In the genomic region with DNA sequence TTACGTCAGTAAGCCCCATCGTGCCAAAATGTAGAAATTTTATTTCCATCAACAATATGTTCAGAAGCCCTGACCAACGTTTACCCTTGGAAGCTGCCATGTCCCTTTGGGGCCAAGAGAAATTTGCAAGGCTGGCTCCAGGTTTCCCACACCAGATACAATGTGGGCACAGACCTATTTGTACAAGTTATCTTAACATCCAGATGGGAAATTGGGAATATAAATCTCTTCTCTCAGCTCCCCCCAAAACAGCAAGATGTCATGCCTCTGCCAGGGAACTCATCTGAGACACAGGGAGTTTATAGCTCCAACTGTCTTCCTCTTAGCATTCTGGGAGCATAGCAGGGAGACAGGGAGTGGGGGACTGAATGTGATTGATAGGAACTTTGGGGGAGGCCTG, we compare ENCODE assay signal across 36 cellular contexts. TPM values are rescaled to one million over a fixed set of nuclear protein-coding genes. Genes with fewer than 3 reads are reported as not detected.
"Had no signal": no experiment of that assay in that cellular context is flagged by ENCODE, and none has a peak within 500 bp of the region (broad histone marks: within the 10 kb centered on the region; RNA-seq: fewer than 3 reads in every experiment).

No MANE protein-coding gene starts in this region.

- H3K4me1 Mint-ChIP-seq: activated CD4-positive, alpha-beta T cell treated with anti-CD3 and anti-CD28 coated beads, Interleukin-2, amount 10 ng/mL, durations not matched to agents 24 days and 14 days; activated naive CD8-positive, alpha-beta T cell treated with anti-CD3 and anti-CD28 coated beads for 36 hours; activated T-helper 17 cell treated with anti-CD3 and anti-CD28 coated beads, Interleukin-2, amount 50 U/mL, for 72 hours had no signal

- H3K9me3 Mint-ChIP-seq: activated CD4-positive, alpha-beta T cell treated with anti-CD3 and anti-CD28 coated beads, Interleukin-2, amount 10 ng/mL, durations not matched to agents 24 days and 14 days; activated CD8-positive, alpha-beta T cell treated with anti-CD3 and anti-CD28 coated beads for 36 hours; activated naive CD8-positive, alpha-beta T cell treated with anti-CD3 and anti-CD28 coated beads for 36 hours; activated T-cell treated with anti-CD3 and anti-CD28 coated beads, Interleukin-2, amount 50 U/mL, for 72 hours; activated T-helper 17 cell treated with anti-CD3 and anti-CD28 coated beads, Interleukin-2, amount 50 U/mL, for 72 hours had no signal

- H3K9me3 ChIP-seq: SJCRH30 had no signal

- H3K4me3 Mint-ChIP-seq: activated CD4-positive, alpha-beta T cell treated with anti-CD3 and anti-CD28 coated beads, Interleukin-2, amount 10 ng/mL, durations not matched to agents 24 days and 14 days; activated CD8-positive, alpha-beta T cell treated with anti-CD3 and anti-CD28 coated beads for 36 hours; activated naive CD8-positive, alpha-beta T cell treated with anti-CD3 and anti-CD28 coated beads for 36 hours; activated T-cell treated with anti-CD3 and anti-CD28 coated beads, Interleukin-2, amount 50 U/mL, for 72 hours; activated T-helper 17 cell treated with anti-CD3 and anti-CD28 coated beads, Interleukin-2, amount 50 U/mL, for 72 hours had no signal

- H3K27ac Mint-ChIP-seq: activated CD4-positive, alpha-beta T cell treated with anti-CD3 and anti-CD28 coated beads, Interleukin-2, amount 10 ng/mL, durations not matched to agents 24 days and 14 days; activated CD8-positive, alpha-beta T cell treated with anti-CD3 and anti-CD28 coated beads for 36 hours; activated naive CD8-positive, alpha-beta T cell treated with anti-CD3 and anti-CD28 coated beads for 36 hours; activated T-cell treated with anti-CD3 and anti-CD28 coated beads, Interleukin-2, amount 50 U/mL, for 72 hours; activated T-helper 17 cell treated with anti-CD3 and anti-CD28 coated beads, Interleukin-2, amount 50 U/mL, for 72 hours had no signal

- H3K36me3 ChIP-seq: brain microvascular endothelial cell, SJCRH30, WERI-Rb-1 had no signal

- ATAC-seq: activated CD8-positive, alpha-beta T cell treated with anti-CD3 and anti-CD28 coated beads for 36 hours; activated T-cell treated with anti-CD3 and anti-CD28 coated beads, Interleukin-2, amount 50 U/mL, for 72 hours; activated T-helper 17 cell treated with anti-CD3 and anti-CD28 coated beads, Interleukin-2, amount 50 U/mL, for 72 hours; Panc1 had no signal

- H3K4me3 ChIP-seq: SJCRH30, SK-N-MC had no signal

- H3K27me3 Mint-ChIP-seq: activated CD4-positive, alpha-beta T cell treated with anti-CD3 and anti-CD28 coated beads, Interleukin-2, amount 10 ng/mL, durations not matched to agents 24 days and 14 days; activated CD8-positive, alpha-beta T cell treated with anti-CD3 and anti-CD28 coated beads for 36 hours; activated naive CD8-positive, alpha-beta T cell treated with anti-CD3 and anti-CD28 coated beads for 36 hours had no signal

- H3K36me3 Mint-ChIP-seq: activated naive CD8-positive, alpha-beta T cell treated with anti-CD3 and anti-CD28 coated beads for 36 hours had no signal

- H3K27ac ChIP-seq: brain microvascular endothelial cell, SJCRH30, SK-N-MC, WERI-Rb-1 had no signal

- H3K4me1 ChIP-seq: SJCRH30 had no signal

- H3K27me3 ChIP-seq: brain microvascular endothelial cell, SJCRH30 had no signal

- DNase-seq: activated CD4-positive, alpha-beta T cell treated with anti-CD3 and anti-CD28 coated beads, Interleukin-2, amount 10 ng/mL, durations not matched to agents 24 days and 14 days; activated CD4-positive, alpha-beta T cell treated with anti-CD3 and anti-CD28 coated beads, Interleukin-2, amount 50 U/mL, for 4 hours; activated CD8-positive, alpha-beta T cell treated with anti-CD3 and anti-CD28 coated beads for 36 hours; activated effector memory CD4-positive, alpha-beta T cell treated with anti-CD3 and anti-CD28 coated beads, Interleukin-2, amount 50 U/mL, for 16 hours; activated naive CD4-positive, alpha-beta T cell; activated naive CD4-positive, alpha-beta T cell treated with anti-CD3 and anti-CD28 coated beads, Interleukin-2, amount 50 U/mL, for 16 hours; activated naive CD8-positive, alpha-beta T cell treated with anti-CD3 and anti-CD28 coated beads for 36 hours; activated T-cell treated with anti-CD3 and anti-CD28 coated beads, Interleukin-2, amount 50 U/mL, for 1 hour; activated T-cell treated with anti-CD3 and anti-CD28 coated beads, Interleukin-2, amount 50 U/mL, for 72 hours; amniotic stem cell; aorta; brain microvascular endothelial cell; central memory CD4-positive, alpha-beta T cell; Karpas-422; NCI-H1048; NCI-H1105 treated with DMSO at 0.1 percent for 48 hours; NCI-H1436; NCI-H1694; NCI-H1930; NCI-H2081 treated with DMSO at 0.1 percent for 48 hours; NCI-H226; NCI-H446 treated with DMSO at 0.1 percent for 48 hours; NCI-H524; NCI-H69; SHP77; SJCRH30; T1000; WERI-Rb-1 had no signal

RNA-seq across cellular contexts. Expression of gene DPPA2, which starts 9.3 kb away (rescaled TPM):
- total RNA-seq: activated CD4-positive, alpha-beta T cell treated with anti-CD3 and anti-CD28 coated beads, Interleukin-2, amount 10 ng/mL, durations not matched to agents 24 days and 14 days; activated CD8-positive, alpha-beta memory T cell treated with anti-CD3 and anti-CD28 coated beads for 36 hours; activated CD8-positive, alpha-beta T cell treated with anti-CD3 and anti-CD28 coated beads for 36 hours; activated naive CD8-positive, alpha-beta T cell treated with anti-CD3 and anti-CD28 coated beads for 36 hours; activated T-cell treated with anti-CD3 and anti-CD28 coated beads, Interleukin-2, amount 50 U/mL, for 72 hours; activated T-helper 17 cell treated with anti-CD3 and anti-CD28 coated beads, Interleukin-2, amount 50 U/mL, for 72 hours; aorta; MCF 10A; RPMI7951; SJCRH30; T-helper 1 cell treated with Interleukin-12 subunit alpha and Interleukin-12 subunit beta and Interleukin-4 antibody, amounts not matched to agents 30 ng/mL and 1 ng/mL, for 36 hours; T-helper 2 cell treated with Interferon-gamma antibody and Interleukin-4, amounts not matched to agents 100 ng/mL and 5 ng/mL, for 36 hours had no signal
- polyA plus RNA-seq: aorta had no signal

RNA-seq across cellular contexts. Expression of gene DPPA4, which starts 11.7 kb away (rescaled TPM):
- total RNA-seq: activated CD4-positive, alpha-beta T cell treated with anti-CD3 and anti-CD28 coated beads, Interleukin-2, amount 10 ng/mL, durations not matched to agents 24 days and 14 days; activated T-helper 17 cell treated with anti-CD3 and anti-CD28 coated beads, Interleukin-2, amount 50 U/mL, for 72 hours; aorta; MCF 10A; SJCRH30; T-helper 1 cell treated with Interleukin-12 subunit alpha and Interleukin-12 subunit beta and Interleukin-4 antibody, amounts not matched to agents 30 ng/mL and 1 ng/mL, for 36 hours; T-helper 2 cell treated with Interferon-gamma antibody and Interleukin-4, amounts not matched to agents 100 ng/mL and 5 ng/mL, for 36 hours had no signal
- polyA plus RNA-seq: aorta had no signal
